In genomic region chr5:137533963-137534362, GRCh38 we compare ENCODE assay signal across 27 cellular contexts.
"Had no signal": no experiment of that assay in that cellular context is flagged by ENCODE, and none has a peak within 500 bp of the region (broad histone marks: within the 10 kb centered on the region; RNA-seq: fewer than 3 reads in every experiment).

No MANE protein-coding gene starts in this region.

- H3K36me3 ChIP-seq: stomach, suprapubic skin, thoracic aorta, thyroid gland, tibial artery, tibial nerve, transverse colon, upper lobe of left lung, upper lobe of right lung, uterus, vagina had no signal

- H3K9me3 ChIP-seq: suprapubic skin, testis, thoracic aorta, thyroid gland, tibial artery, transverse colon, upper lobe of left lung, upper lobe of right lung, uterus, vagina had no signal

- H3K27me3 ChIP-seq: stomach, suprapubic skin, testis, thyroid gland, tibial artery, tibial nerve, transverse colon, upper lobe of left lung, upper lobe of right lung, uterus, vagina had no signal

- FAIRE-seq: urothelium cell line had no signal

- DNase-seq: stimulated activated CD4-positive, alpha-beta T cell treated with anti-CD3 and anti-CD28 coated beads, Interleukin-2, amount 100 ng/mL, for 48 hours; stimulated activated CD4-positive, alpha-beta T cell treated with anti-CD3 and anti-CD28 coated beads, Interleukin-4, amount 100 ng/mL, for 1 hour; stimulated activated CD4-positive, alpha-beta T cell treated with anti-CD3 and anti-CD28 coated beads, Interleukin-4, amount 100 ng/mL, for 24 hours; stimulated activated CD4-positive, alpha-beta T cell treated with anti-CD3 and anti-CD28 coated beads, Interleukin-4, amount 100 ng/mL, for 4 hours; stimulated activated CD8-positive, alpha-beta memory T cell treated with anti-CD3 and anti-CD28 coated beads, Interleukin-4, amount 100 ng/mL, for 48 hours; stimulated activated naive B cell treated with anti-CD40 and anti-IgM and Interleukin-4, amounts not matched to agents 10 μg/mL and 1 μg/mL and 100 μg/mL, for 72 hours; stimulated activated naive CD4-positive, alpha-beta T cell; stimulated activated naive CD4-positive, alpha-beta T cell treated with Interleukin-2 at 50 U/mL for 16 hours; stimulated activated naive CD8-positive, alpha-beta T cell treated with anti-CD3 and anti-CD28 coated beads, Interleukin-15, amount 100 ng/mL, for 72 hours; stimulated activated naive CD8-positive, alpha-beta T cell treated with anti-CD3 and anti-CD28 coated beads, Interleukin-15, Interleukin-2, amounts not matched to agents 100 U/mL and 50 U/mL, for 24 hours; stomach; substantia nigra; testis; thyroid gland; tibial artery; transverse colon; trophoblast cell; upper lobe of left lung; upper lobe of right lung; uterus had no signal

- ATAC-seq: stimulated activated effector memory CD8-positive, alpha-beta T cell treated with anti-CD3 and anti-CD28 coated beads, Interleukin-12 subunit alpha, Interleukin-12 subunit beta, amount 100 ng/mL, for 72 hours; stimulated activated memory B cell treated with anti-CD40 and anti-IgM and Interleukin-4, amounts not matched to agents 10 μg/mL and 1 μg/mL and 100 μg/mL, for 72 hours; stimulated activated naive B cell treated with anti-CD40 and anti-IgM and Interleukin-4, amounts not matched to agents 10 μg/mL and 1 μg/mL and 100 μg/mL, for 72 hours; stimulated activated naive CD8-positive, alpha-beta T cell treated with anti-CD3 and anti-CD28 coated beads, Interleukin-15, amount 100 ng/mL, for 72 hours; stimulated activated naive CD8-positive, alpha-beta T cell treated with anti-CD3 and anti-CD28 coated beads, Interleukin-15, Interleukin-2, amounts not matched to agents 100 U/mL and 50 U/mL, for 24 hours; upper lobe of right lung had no signal

- H3K4me1 ChIP-seq: stomach, suprapubic skin, testis, thyroid gland, tibial artery, tibial nerve, transverse colon, upper lobe of left lung, upper lobe of right lung, uterus, vagina had no signal

- H3K4me3 ChIP-seq: stomach, suprapubic skin, testis, thoracic aorta, thyroid gland, tibial artery, tibial nerve, transverse colon, upper lobe of left lung, upper lobe of right lung, uterus, vagina had no signal

- H3K27ac ChIP-seq: stomach, suprapubic skin, testis, thoracic aorta, thyroid gland, tibial artery, tibial nerve, transverse colon, upper lobe of left lung, upper lobe of right lung, uterus, vagina had no signal
